In the genomic region with DNA sequence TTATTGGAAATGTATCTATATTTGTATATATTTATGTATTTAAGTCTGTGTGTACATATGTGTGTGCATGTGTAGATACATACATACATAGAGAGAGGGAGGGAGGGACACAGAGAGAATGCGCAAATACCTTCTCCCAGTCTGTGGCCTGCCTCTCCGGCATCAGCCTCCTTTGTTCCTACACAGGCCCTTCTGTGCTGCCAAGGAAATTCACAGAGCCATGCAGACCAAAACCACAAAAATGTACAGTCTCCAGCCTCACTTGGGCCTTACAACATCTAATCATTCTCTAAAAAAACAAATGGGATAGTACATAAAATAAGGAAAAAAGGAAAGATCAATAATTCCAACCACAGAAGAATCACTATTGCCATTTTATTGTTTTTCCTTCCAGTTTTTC, we compare ENCODE assay signal across 27 cellular contexts. TPM values are rescaled to one million over a fixed set of nuclear protein-coding genes. Genes with fewer than 3 reads are reported as not detected.
DNase-seq lines count a peak whose midpoint lies in the region; ATAC-seq, FAIRE-seq and TF ChIP-seq lines count a peak whose summit lies in the region.
"Had no signal": no experiment of that assay in that cellular context is flagged by ENCODE, and none has a peak within 500 bp of the region (broad histone marks: within the 10 kb centered on the region; RNA-seq: fewer than 3 reads in every experiment).

No MANE protein-coding gene starts in this region.

- H3K36me3 Mint-ChIP-seq in HFFc6 (ENCODE audit: low read depth), result no peaks in the 10 kb centered on the region
- H3K36me3 Mint-ChIP-seq: activated naive CD4-positive, alpha-beta T cell treated with anti-CD3 and anti-CD28 coated beads, Interleukin-2, amount 10 ng/mL, durations not matched to agents 7 days and 5 days; naive thymus-derived CD4-positive, alpha-beta T cell had no signal

- intact Hi-C loops in mammary epithelial cell (cut with micrococcal nuclease) (no loop called here), lower leg skin (cut with DNase I; ENCODE audit: low total_unique reads) (no loop called here), heart right ventricle (cut with DNase I) (no loop called here)

- H3K36me3 ChIP-seq in mammary epithelial cell (ENCODE audit: insufficient read depth, low read length), result no peaks in the 10 kb centered on the region
- H3K36me3 ChIP-seq in kidney epithelial cell (ENCODE audit: control insufficient read depth, insufficient read depth, low read length), result no peaks in the 10 kb centered on the region
- no peaks in the 10 kb centered on the region for H3K36me3 ChIP-seq in heart right ventricle
- H3K36me3 ChIP-seq: BLaER1, upper lobe of left lung had no signal

- H3K9me3 ChIP-seq in mammary epithelial cell (replicated peaks; ENCODE audit: insufficient read depth, low read length), result no peaks in the 10 kb centered on the region
- no peaks in the 10 kb centered on the region for H3K9me3 ChIP-seq in heart right ventricle
- H3K9me3 ChIP-seq: BLaER1, body of pancreas, upper lobe of left lung had no signal

- peaks cover 17% of the 10 kb centered on the region for H3K27me3 Mint-ChIP-seq in HFFc6 (ENCODE audit: insufficient read depth)

- no peak for FAIRE-seq in GM12892 (lab: Jason Lieb, UNC)
- FAIRE-seq: endometrium, keratinocyte had no signal

- no peaks in the 10 kb centered on the region for H3K27me3 ChIP-seq in mammary epithelial cell (ENCODE audit: insufficient read depth, low read length)
- H3K27me3 ChIP-seq in kidney epithelial cell (ENCODE audit: control insufficient read depth, insufficient read depth, low read length), result no peaks in the 10 kb centered on the region
- peaks cover 0 to 37% (median 17%) of the 10 kb centered on the region in 7 donors for H3K27me3 ChIP-seq in heart right ventricle
- H3K27me3 ChIP-seq: BLaER1, body of pancreas, upper lobe of left lung had no signal

- no peak overlapping the region for H2AFZ ChIP-seq in mammary epithelial cell (ENCODE audit: low read depth, low read length)

- H3K27ac ChIP-seq in mammary epithelial cell (ENCODE audit: insufficient read depth, low read depth, low read length) (no peak overlapping the region), heart right ventricle (no peak overlapping the region)
- H3K27ac ChIP-seq: BLaER1, body of pancreas, coronary artery, skin epidermis, upper lobe of left lung had no signal

- no peak overlapping the region for H3K27ac Mint-ChIP-seq in HFFc6
- H3K27ac Mint-ChIP-seq: activated CD4-positive, alpha-beta T cell treated with anti-CD3 and anti-CD28 coated beads for 36 hours; activated naive CD4-positive, alpha-beta T cell treated with anti-CD3 and anti-CD28 coated beads, Interleukin-2, amount 10 ng/mL, durations not matched to agents 7 days and 5 days; naive thymus-derived CD4-positive, alpha-beta T cell; stimulated activated naive CD8-positive, alpha-beta T cell treated with anti-CD3 and anti-CD28 coated beads, Interleukin-15, amount 100 ng/mL, for 72 hours had no signal

- in situ Hi-C loops in mammary epithelial cell (cut with MboI; ENCODE audit: low sequenced_read_pairs in 2 of 2), result no loop called here

- no peak for TF ChIP-seq CTCF in HFFc6 (IDR thresholded peaks at IDR 0.05)
- no peak for TF ChIP-seq CTCF in mammary epithelial cell (conservative IDR thresholded peaks at IDR 0.05 in 1 of 2, IDR thresholded peaks at IDR 0.05 in 1 of 2; ENCODE audit: extremely low read depth in 1 of 2, insufficient read depth in 1 of 2, low read depth in 1 of 2, low read length in 2 of 2)
- TF ChIP-seq CTCF in kidney epithelial cell (IDR thresholded peaks at IDR 0.05; ENCODE audit: insufficient read depth, low read length, poor library complexity, severe bottlenecking), result no peak
- no peak for TF ChIP-seq CTCF in lower leg skin (IDR thresholded peaks at IDR 0.05)
- TF ChIP-seq CTCF in heart right ventricle (IDR thresholded peaks at IDR 0.05), result no peak

- DNase-seq in HFFc6, result peak; percentile 19
- peak; percentile 31 for DNase-seq in mammary epithelial cell
- DNase-seq in kidney epithelial cell (ENCODE audit: low read depth), result peak; percentile 38
- no peak for DNase-seq in GM12892 (ENCODE audit: insufficient read length)
- DNase-seq in lower leg skin (ENCODE audit: low spot score in 2 of 2), result no peak
- no peak for DNase-seq in SKM-1 treated with dmso at 0.1 percent for 144 hours (lab: John Stamatoyannopoulos, UW; ENCODE audit: unreplicated experiment)
- no peak for DNase-seq in heart right ventricle
- DNase-seq: activated CD4-positive, alpha-beta T cell treated with anti-CD3 and anti-CD28 coated beads for 36 hours; activated naive CD4-positive, alpha-beta T cell treated with anti-CD3 and anti-CD28 coated beads, Interleukin-2, amount 10 ng/mL, durations not matched to agents 7 days and 5 days; activated T-cell treated with anti-CD3 and anti-CD28 coated beads, Interleukin-2, amount 50 U/mL, for 48 hours; body of pancreas; hippocampal formation; KG1; naive thymus-derived CD4-positive, alpha-beta T cell; NCI-H1694 treated with DMSO at 0.1 percent for 48 hours; NCI-H345; PC-3; SIG-M5; stimulated activated CD4-positive, alpha-beta T cell treated with anti-CD3 and anti-CD28 coated beads, Interleukin-2, amount 100 ng/mL, for 48 hours; stimulated activated naive CD8-positive, alpha-beta T cell treated with anti-CD3 and anti-CD28 coated beads, Interleukin-15, amount 100 ng/mL, for 72 hours; T-helper 1 cell; upper lobe of left lung had no signal

- H3K9me3 Mint-ChIP-seq in HFFc6, result no peaks in the 10 kb centered on the region
- H3K9me3 Mint-ChIP-seq: activated naive CD4-positive, alpha-beta T cell treated with anti-CD3 and anti-CD28 coated beads, Interleukin-2, amount 10 ng/mL, durations not matched to agents 7 days and 5 days; stimulated activated naive CD8-positive, alpha-beta T cell treated with anti-CD3 and anti-CD28 coated beads, Interleukin-15, amount 100 ng/mL, for 72 hours had no signal

- no peaks in the 10 kb centered on the region for H3K4me1 Mint-ChIP-seq in HFFc6 (ENCODE audit: low read depth)
- H3K4me1 Mint-ChIP-seq: activated CD4-positive, alpha-beta T cell treated with anti-CD3 and anti-CD28 coated beads for 36 hours; activated naive CD4-positive, alpha-beta T cell treated with anti-CD3 and anti-CD28 coated beads, Interleukin-2, amount 10 ng/mL, durations not matched to agents 7 days and 5 days had no signal

- CTCF ChIA-PET in mammary epithelial cell (lab: Charles Lee; ENCODE audit: low non-redundant PET), result no interaction called here

- H3K4me3 ChIP-seq in mammary epithelial cell (replicated peaks in 1 of 3; ENCODE audit: insufficient read depth in 1 of 3, low read depth in 2 of 3, low read length in 3 of 3) (no peak overlapping the region), kidney epithelial cell (ENCODE audit: low read depth, low read length) (no peak overlapping the region), lower leg skin (ENCODE audit: low read depth, poor library complexity, severe bottlenecking) (no peak overlapping the region), heart right ventricle (no peak overlapping the region)
- H3K4me3 ChIP-seq: BLaER1, body of pancreas, coronary artery, skin epidermis, upper lobe of left lung had no signal

- dilution Hi-C loops in mammary epithelial cell (cut with HindIII; ENCODE audit: low sequenced_read_pairs), result no loop called here

- BruUV-seq in mammary epithelial cell (replicated peaks; lab: Mats Ljungman, UMichigan), result no TSS peak

- H3K79me2 ChIP-seq in mammary epithelial cell (ENCODE audit: insufficient read depth, low read length), result no peaks in the 10 kb centered on the region

- TF ChIP-seq POLR2A in GM12892 (IDR thresholded peaks at IDR 0.05; ENCODE audit: low read depth, low read length), result no peak
- no peak for TF ChIP-seq POLR2A in lower leg skin (IDR thresholded peaks at IDR 0.05)

- ATAC-seq in heart right ventricle, result no peak
- ATAC-seq: activated CD4-positive, alpha-beta T cell treated with anti-CD3 and anti-CD28 coated beads for 36 hours; body of pancreas; naive thymus-derived CD4-positive, alpha-beta T cell; PC-3; stimulated activated naive CD8-positive, alpha-beta T cell treated with anti-CD3 and anti-CD28 coated beads, Interleukin-15, amount 100 ng/mL, for 72 hours had no signal

- no peaks in the 10 kb centered on the region for H3K4me1 ChIP-seq in mammary epithelial cell (ENCODE audit: insufficient read depth, low read length)
- H3K4me1 ChIP-seq in heart right ventricle, result no peaks in the 10 kb centered on the region
- H3K4me1 ChIP-seq: BLaER1, upper lobe of left lung had no signal

- no peaks in the 10 kb centered on the region for H4K20me1 ChIP-seq in mammary epithelial cell (ENCODE audit: insufficient read depth, low read length)
- H4K20me1 ChIP-seq: BLaER1 had no signal

- WGBS in mammary epithelial cell (ENCODE audit: low coverage, missing lambda C conversion rate), result 60% methylated on average over 2 of the region's 2 CpGs
- 89 to 94% methylated on average over 2 of the region's 2 CpGs for WGBS in lower leg skin, 2 donors
- WGBS in heart right ventricle, 2 donors, result 99 to 100% methylated on average over 2 of the region's 2 CpGs

- H3K9ac ChIP-seq in mammary epithelial cell (ENCODE audit: insufficient read depth, low read length), result no peak overlapping the region
- H3K9ac ChIP-seq: BLaER1 had no signal

- no peak overlapping the region for H3K4me2 ChIP-seq in mammary epithelial cell (ENCODE audit: insufficient read depth, low read depth, low read length)
- H3K4me2 ChIP-seq: BLaER1 had no signal

- H3K4me3 Mint-ChIP-seq in HFFc6, result no peak overlapping the region
- H3K4me3 Mint-ChIP-seq: activated CD4-positive, alpha-beta T cell treated with anti-CD3 and anti-CD28 coated beads for 36 hours; activated naive CD4-positive, alpha-beta T cell treated with anti-CD3 and anti-CD28 coated beads, Interleukin-2, amount 10 ng/mL, durations not matched to agents 7 days and 5 days; naive thymus-derived CD4-positive, alpha-beta T cell; stimulated activated naive CD8-positive, alpha-beta T cell treated with anti-CD3 and anti-CD28 coated beads, Interleukin-15, amount 100 ng/mL, for 72 hours had no signal

RNA-seq across cellular contexts. Expression of a gene that starts 8.8 kb away (rescaled TPM):
- total RNA-seq in HFFc6 (2021; fragmentation: NEBNext Ultra II Directional; extraction: Animal tissue kit (Norgen Biotek cat#: 25700)), result not detected
- total RNA-seq in mammary epithelial cell, result 1 to 10 TPM; 4.5 to 8.5 TPM
- 4.7 TPM for polyA plus RNA-seq in mammary epithelial cell
- 27.0 TPM for polyA minus RNA-seq in mammary epithelial cell
- total RNA-seq in kidney epithelial cell, result 1.4 TPM in 2 replicates
- not detected for polyA plus RNA-seq in GM12892 (2012; ENCODE audit: missing spikeins)
- 10 to 100 TPM; 10.9 to 22.6 (median 14.0) TPM for total RNA-seq in lower leg skin
- total RNA-seq in heart right ventricle, result 1 to 10 TPM; 1.2 to 4.6 (median 2.7) TPM
- polyA plus RNA-seq in heart right ventricle, result 1 to 10 TPM; 3.1 to 7.9 TPM
- total RNA-seq: PC-3 had no signal

Comparison
In these comparisons a context has a peak if more than half of its experiments do, and no peak if none do; other contexts are left out.
1. DNase-seq: peak in HFFc6 (single experiment), mammary epithelial cell (single experiment) and kidney epithelial cell (single experiment); none in GM12892 (single experiment), lower leg skin (0 of 2), SKM-1 treated with dmso at 0.1 percent for 144 hours (single experiment) and heart right ventricle (0 of 2).